In the genomic region with DNA sequence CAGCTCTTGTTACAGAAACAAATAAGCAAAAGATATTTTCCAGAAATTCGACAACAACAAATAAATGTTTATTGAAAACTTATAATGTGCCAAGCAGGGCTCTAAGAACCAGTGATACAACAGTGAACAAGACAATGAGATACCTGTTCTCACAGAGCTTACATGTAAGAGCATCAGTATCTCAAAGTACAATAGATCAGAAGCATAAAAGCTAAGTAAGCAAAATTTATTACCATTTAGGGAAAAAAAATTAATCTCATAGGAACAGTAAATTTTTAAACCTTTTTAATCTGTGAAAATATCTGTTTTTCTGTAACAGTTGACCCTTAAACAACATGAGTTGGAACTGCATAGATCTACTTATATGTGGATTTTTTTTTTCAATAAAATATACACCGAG, we compare ENCODE assay signal across 21 cellular contexts.
"Had no signal": no experiment of that assay in that cellular context is flagged by ENCODE, and none has a peak within 500 bp of the region (broad histone marks: within the 10 kb centered on the region; RNA-seq: fewer than 3 reads in every experiment).

No MANE protein-coding gene starts in this region.

- H3K27me3 ChIP-seq: MG63, SJSA1 had no signal

- DNase-seq: Karpas-422, KG1, MG63, NCI-H1092, NCI-H1105 treated with DMSO at 0.1 percent for 48 hours, NCI-H1417 treated with DMSO at 0.1 percent for 48 hours, NCI-H146, NCI-H1694 treated with DMSO at 0.1 percent for 48 hours, NCI-H1930, NCI-H2081, NCI-H2107, NCI-H2227 treated with DMSO at 0.1 percent for 48 hours, NCI-H524, NCI-H526 treated with DMSO at 0.1 percent for 48 hours, NCI-H774, Right ventricle myocardium superior, RPMI8226, SIG-M5 had no signal

- H3K27ac ChIP-seq: SJSA1, SK-N-MC had no signal

- H3K4me1 ChIP-seq: SJSA1 had no signal

- H3K4me3 ChIP-seq: MG63, SJSA1, SK-N-MC had no signal

- H3K9me3 ChIP-seq: SJSA1 had no signal

- FAIRE-seq: RCC 7860 had no signal

- H3K36me3 ChIP-seq: MG63, SJSA1 had no signal
